In the genomic region with DNA sequence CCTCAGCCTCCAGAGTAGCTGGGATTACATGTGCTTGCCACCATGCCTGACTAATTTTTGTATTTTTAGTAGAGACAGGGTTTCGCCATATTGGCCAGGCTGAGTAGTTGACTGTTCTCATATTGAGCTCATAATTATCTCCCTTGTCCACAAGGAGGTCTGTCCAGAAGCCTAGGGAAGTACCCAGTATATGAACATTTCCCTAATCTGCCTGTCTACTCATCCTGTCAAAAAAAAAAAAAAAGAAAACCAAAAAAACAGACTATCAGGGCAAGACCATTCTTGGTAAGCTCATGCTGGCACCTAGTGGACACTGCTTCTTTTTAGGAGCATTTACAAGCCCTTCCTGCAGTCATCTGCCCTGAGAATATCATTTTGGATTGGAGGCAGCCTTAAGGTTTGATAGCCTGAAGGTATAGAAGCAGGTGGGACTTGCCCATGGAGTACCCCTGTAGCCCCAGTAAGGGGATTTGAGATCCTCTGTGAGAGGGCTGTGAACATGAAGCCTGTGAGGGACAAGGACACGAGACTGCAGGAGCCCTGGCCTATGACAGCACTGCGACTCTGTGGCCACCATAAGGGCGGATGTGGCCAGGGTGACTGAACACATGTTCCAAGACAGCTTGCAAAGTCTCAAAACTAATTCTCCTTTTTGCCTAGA, we compare ENCODE assay signal across 8 cellular contexts. TPM values are rescaled to one million over a fixed set of nuclear protein-coding genes. Genes with fewer than 3 reads are reported as not detected.
A peak's percentile ranks its signal among the peaks of the same experiment; 100 is the strongest.
DNase-seq lines count a peak whose midpoint lies in the region; ATAC-seq and TF ChIP-seq lines count a peak whose summit lies in the region.

No MANE protein-coding gene starts in this region.

- no peak overlapping the region for H3K4me3 ChIP-seq in Peyer's patch

- peak overlapping the region; percentile 63 to 79 (median 72) for H3K27ac ChIP-seq in Peyer's patch

- ATAC-seq in HG03565 (IDR thresholded peaks at IDR 0.05; ENCODE audit: unreplicated experiment) (peak; percentile 45), left cardiac atrium (peak; percentile 82), GM21360 (IDR thresholded peaks at IDR 0.05; ENCODE audit: unreplicated experiment) (no peak)

- no peaks in the 10 kb centered on the region for H3K36me3 ChIP-seq in Peyer's patch

- peaks cover 0 to 6% (median 2%) of the 10 kb centered on the region in 4 donors for H3K4me1 ChIP-seq in Peyer's patch

- DNase-seq in EH (ENCODE audit: low read depth) = peak; percentile 87
- peak; percentile 67 for DNase-seq in GM20000 (ENCODE audit: low spot score)
- peak; percentile 58 to 94 (median 91) for DNase-seq in Peyer's patch
- peak; percentile 60 for DNase-seq in activated gamma-delta T cell treated with Interleukin-2 at 50 U/mL for 16 hours
- DNase-seq in left cardiac atrium = peak; percentile 47
- DNase-seq in stimulated activated CD8-positive, alpha-beta memory T cell treated with anti-CD3 and anti-CD28 coated beads, Interleukin-12 subunit alpha, Interleukin-12 subunit beta, amount 100 ng/mL, for 1 hour (ENCODE audit: low read depth) = peak; percentile 44

- H3K9me3 ChIP-seq in Peyer's patch = no peaks in the 10 kb centered on the region

- H3K27me3 ChIP-seq in Peyer's patch = no peaks in the 10 kb centered on the region

- TF ChIP-seq POLR2A in Peyer's patch (IDR thresholded peaks at IDR 0.05) = no peak

- peak; percentile 40 for TF ChIP-seq CTCF in GM20000 (IDR thresholded peaks at IDR 0.05; ENCODE audit: extremely low read depth, missing control alignments)
- TF ChIP-seq CTCF in Peyer's patch (IDR thresholded peaks at IDR 0.05) = peak in 4 of 6 experiments; percentile 21 to 46 (median 38)

- intact Hi-C loops in left cardiac atrium (cut with DNase I) = no loop called here

RNA-seq across cellular contexts. Expression of gene DUSP12, which starts 10.8 kb away (rescaled TPM):
- total RNA-seq in Peyer's patch = 10 to 100 TPM in 3 of 4 donors, 1 to 10 TPM in 1; 7.7 to 23.1 (median 16.3) TPM
- 10 to 100 TPM; 10.9 to 12.0 TPM for total RNA-seq in left cardiac atrium

RNA-seq across cellular contexts. Expression of gene FCRLB, which starts 17.4 kb away (rescaled TPM):
- total RNA-seq in Peyer's patch (under 1 TPM in 2 of 4 donors, not detected in 2; 0.40 to 0.57 TPM), left cardiac atrium (under 1 TPM; 0.24 to 0.77 TPM)

RNA-seq across cellular contexts. Expression of gene ATF6, which starts 27.4 kb away (rescaled TPM):
- total RNA-seq in Peyer's patch (10 to 100 TPM; 15.5 to 21.4 (median 20.8) TPM), left cardiac atrium (10 to 100 TPM; 14.4 to 20.3 TPM)

RNA-seq across cellular contexts. Expression of gene FCRLA, which starts 31.7 kb away (rescaled TPM):
- total RNA-seq in Peyer's patch (10 to 100 TPM in 1 of 4 donors, 1 to 10 TPM in 1, under 1 TPM in 1, not detected in 1; 0.85 to 47.0 (median 5.0) TPM), left cardiac atrium (under 1 TPM in 1 of 2 donors, not detected in 1; 0.12 TPM)
